ENCODE assay signal across 24 cellular contexts in genomic region chr12:106070611-106071010, GRCh38.
"Had no signal": no experiment of that assay in that cellular context is flagged by ENCODE, and none has a peak within 500 bp of the region (broad histone marks: within the 10 kb centered on the region; RNA-seq: fewer than 3 reads in every experiment).

No MANE protein-coding gene starts in this region.

- ATAC-seq: activated CD4-positive, CD25-positive, alpha-beta regulatory T cell treated with anti-CD3 and anti-CD28 coated beads, Interleukin-2, amount 50 U/mL, for 24 hours; body of pancreas; esophagus mucosa; left ventricle myocardium superior; pancreas; right cardiac atrium; stimulated activated naive CD8-positive, alpha-beta T cell treated with anti-CD3 and anti-CD28 coated beads, Interleukin-15, Interleukin-2, amounts not matched to agents 100 U/mL and 50 U/mL, for 24 hours had no signal

- H3K27me3 ChIP-seq: body of pancreas, cardiac muscle cell, pancreas, thyroid gland had no signal

- H3K4me3 Mint-ChIP-seq: activated CD4-positive, alpha-beta memory T cell treated with anti-CD3 and anti-CD28 coated beads, Interleukin-2, amount 10 ng/mL, durations not matched to agents 7 days and 5 days; activated CD4-positive, alpha-beta T cell treated with anti-CD3 and anti-CD28 coated beads, Interleukin-2, amount 10 ng/mL, durations not matched to agents 24 days and 14 days; activated naive CD4-positive, alpha-beta T cell treated with anti-CD3 and anti-CD28 coated beads, Interleukin-2, amount 10 ng/mL, durations not matched to agents 7 days and 5 days; dendritic cell treated with granulocyte-macrophage colony-stimulating factor and Interleukin-4, amounts not matched to agents 40 ng/mL and 50 ng/mL, for 4 days; nephron progenitor cell; T-helper 2 cell treated with Interferon-gamma antibody and Interleukin-4, amounts not matched to agents 5 μg/mL and 100 μg/mL, for 36 hours had no signal

- H3K27ac Mint-ChIP-seq: activated CD4-positive, alpha-beta memory T cell treated with anti-CD3 and anti-CD28 coated beads, Interleukin-2, amount 10 ng/mL, durations not matched to agents 7 days and 5 days; activated CD4-positive, alpha-beta T cell treated with anti-CD3 and anti-CD28 coated beads, Interleukin-2, amount 10 ng/mL, durations not matched to agents 24 days and 14 days; activated naive CD4-positive, alpha-beta T cell treated with anti-CD3 and anti-CD28 coated beads, Interleukin-2, amount 10 ng/mL, durations not matched to agents 7 days and 5 days; dendritic cell treated with granulocyte-macrophage colony-stimulating factor and Interleukin-4, amounts not matched to agents 40 ng/mL and 50 ng/mL, for 4 days; nephron progenitor cell; T-helper 2 cell treated with Interferon-gamma antibody and Interleukin-4, amounts not matched to agents 5 μg/mL and 100 μg/mL, for 36 hours had no signal

- H3K36me3 ChIP-seq: cardiac muscle cell had no signal

- H3K27me3 Mint-ChIP-seq: activated naive CD4-positive, alpha-beta T cell treated with anti-CD3 and anti-CD28 coated beads, Interleukin-2, amount 10 ng/mL, durations not matched to agents 7 days and 5 days; dendritic cell treated with granulocyte-macrophage colony-stimulating factor and Interleukin-4, amounts not matched to agents 40 ng/mL and 50 ng/mL, for 4 days had no signal

- H3K4me3 ChIP-seq: body of pancreas, cardiac muscle cell, pancreas, thyroid gland had no signal

- H3K9me3 ChIP-seq: body of pancreas, pancreas, thyroid gland had no signal

- H3K36me3 Mint-ChIP-seq: activated naive CD4-positive, alpha-beta T cell treated with anti-CD3 and anti-CD28 coated beads, Interleukin-2, amount 10 ng/mL, durations not matched to agents 7 days and 5 days had no signal

- H3K27ac ChIP-seq: body of pancreas, cardiac muscle cell, pancreas, thyroid gland, VCaP had no signal

- DNase-seq: activated CD4-positive, alpha-beta memory T cell treated with anti-CD3 and anti-CD28 coated beads, Interleukin-2, amount 10 ng/mL, durations not matched to agents 7 days and 5 days; activated CD4-positive, alpha-beta T cell treated with anti-CD3 and anti-CD28 coated beads, Interleukin-2, amount 10 ng/mL, durations not matched to agents 24 days and 14 days; activated effector memory CD4-positive, alpha-beta T cell treated with anti-CD3 and anti-CD28 coated beads, Interleukin-2, amount 50 U/mL, for 16 hours; activated naive CD4-positive, alpha-beta T cell treated with anti-CD3 and anti-CD28 coated beads, Interleukin-2, amount 10 ng/mL, durations not matched to agents 7 days and 5 days; activated T-cell treated with anti-CD3 and anti-CD28 coated beads for 4 hours; amygdala; body of pancreas; effector CD8-positive, alpha-beta T cell; hippocampal formation; left ventricle myocardium superior; mesenchymal stem cell; nephron progenitor cell; pancreas; right cardiac atrium; stimulated activated CD4-positive, alpha-beta T cell treated with anti-CD3 and anti-CD28 coated beads, Interleukin-12 subunit alpha, Interleukin-12 subunit beta, amount 100 ng/mL, for 4 hours; stimulated activated CD4-positive, alpha-beta T cell treated with anti-CD3 and anti-CD28 coated beads, Interleukin-4, amount 100 ng/mL, for 4 hours; stimulated activated naive CD8-positive, alpha-beta T cell treated with anti-CD3 and anti-CD28 coated beads, Interleukin-15, Interleukin-2, amounts not matched to agents 100 U/mL and 50 U/mL, for 24 hours; thyroid gland had no signal

- H3K4me1 Mint-ChIP-seq: activated CD4-positive, alpha-beta memory T cell treated with anti-CD3 and anti-CD28 coated beads, Interleukin-2, amount 10 ng/mL, durations not matched to agents 7 days and 5 days; activated naive CD4-positive, alpha-beta T cell treated with anti-CD3 and anti-CD28 coated beads, Interleukin-2, amount 10 ng/mL, durations not matched to agents 7 days and 5 days had no signal

- H3K9me3 Mint-ChIP-seq: activated CD4-positive, alpha-beta memory T cell treated with anti-CD3 and anti-CD28 coated beads, Interleukin-2, amount 10 ng/mL, durations not matched to agents 7 days and 5 days; activated CD4-positive, alpha-beta T cell treated with anti-CD3 and anti-CD28 coated beads, Interleukin-2, amount 10 ng/mL, durations not matched to agents 24 days and 14 days; activated naive CD4-positive, alpha-beta T cell treated with anti-CD3 and anti-CD28 coated beads, Interleukin-2, amount 10 ng/mL, durations not matched to agents 7 days and 5 days; dendritic cell treated with granulocyte-macrophage colony-stimulating factor and Interleukin-4, amounts not matched to agents 40 ng/mL and 50 ng/mL, for 4 days; nephron progenitor cell; T-helper 2 cell treated with Interferon-gamma antibody and Interleukin-4, amounts not matched to agents 5 μg/mL and 100 μg/mL, for 36 hours had no signal
